8 cellular contexts compared by ENCODE assay signal in the genomic region with DNA sequence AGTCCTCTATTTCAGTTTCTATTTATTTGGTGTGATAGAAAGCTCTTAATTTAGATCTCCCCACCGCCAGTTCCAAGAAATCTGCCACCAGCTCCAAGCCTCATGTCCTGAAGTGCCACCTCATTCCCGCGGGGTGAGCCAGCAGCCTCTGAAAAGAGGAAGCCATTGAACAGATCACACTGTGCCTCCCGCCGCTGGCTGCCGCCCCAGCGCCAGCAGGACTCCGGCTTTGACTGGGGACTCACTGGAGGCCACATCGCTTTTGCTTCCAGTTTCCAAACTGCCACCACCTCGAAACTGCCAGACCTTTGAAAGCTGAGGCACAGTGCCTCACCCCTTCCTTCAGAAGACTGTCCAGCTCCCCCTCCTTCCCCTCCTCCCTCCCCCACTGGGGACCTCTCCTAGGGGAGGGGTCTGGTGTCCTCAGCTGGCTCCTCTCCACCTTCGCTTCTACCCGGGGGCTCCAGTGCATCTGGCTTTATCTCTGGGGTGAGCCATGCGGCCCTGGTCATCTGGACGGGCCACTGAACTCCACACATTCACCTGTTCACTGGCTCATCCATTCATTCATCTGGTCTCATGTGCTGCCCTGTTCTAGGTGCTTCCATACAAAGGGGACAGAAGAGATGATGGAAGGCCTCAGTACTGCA. TPM values are rescaled to one million over a fixed set of nuclear protein-coding genes. Genes with fewer than 3 reads are reported as not detected.
DNase-seq lines count a peak whose midpoint lies in the region; ATAC-seq and TF ChIP-seq lines count a peak whose summit lies in the region.

No MANE protein-coding gene starts in this region.

- peak overlapping the region; percentile 44 to 82 (median 67); a peak in 19 of 22 replicates for H3K27ac ChIP-seq in BLaER1 treated with 17β-estradiol and CSF1 and Interleukin-3, amounts not matched to agents 10 nM and 100 nM
- H3K27ac ChIP-seq in gastroesophageal sphincter = peak overlapping the region in 3 of 4 donors; percentile 33 to 55 (median 41)

- peak; percentile 92 for DNase-seq in posterior vena cava (ENCODE audit: low spot score)
- no peak for DNase-seq in activated effector memory CD4-positive, alpha-beta T cell treated with Interleukin-2 at 50 U/mL for 16 hours
- DNase-seq in NCI-H524 (lab: John Stamatoyannopoulos, UW) = no peak

- H3K4me1 ChIP-seq in BLaER1 treated with 17β-estradiol and CSF1 and Interleukin-3, amounts not matched to agents 10 nM and 100 nM = peaks cover 30 to 36% (median 33%) of the 10 kb centered on the region in 10 experiments
- H3K4me1 ChIP-seq in gastroesophageal sphincter = peaks cover 0 to 19% (median 10%) of the 10 kb centered on the region in 3 donors

- no peak for TF ChIP-seq EP300 in gastroesophageal sphincter (IDR thresholded peaks at IDR 0.05)

- peak overlapping the region; percentile 53 to 72 (median 66) for H3K9ac ChIP-seq in BLaER1 treated with 17β-estradiol and CSF1 and Interleukin-3, amounts not matched to agents 10 nM and 100 nM

- peaks cover 4% of the 10 kb centered on the region for H3K27me3 Mint-ChIP-seq in T-helper 1 cell treated with Interleukin-12 subunit alpha and Interleukin-12 subunit beta and Interleukin-4 antibody, amounts not matched to agents 30 μg/mL and 1 μg/mL, for 36 hours (ENCODE audit: low read depth)

- WGBS in gastroesophageal sphincter (ENCODE audit: low coverage in 1 of 2), 2 donors = 20 to 28% methylated on average over 4 to 8 of the region's 14 CpGs

- H3K4me2 ChIP-seq in BLaER1 treated with 17β-estradiol and CSF1 and Interleukin-3, amounts not matched to agents 10 nM and 100 nM = peak overlapping the region; percentile 74 to 95 (median 88)

- TF ChIP-seq CTCF in gastroesophageal sphincter (IDR thresholded peaks at IDR 0.05) = no peak

- ATAC-seq in GM18909 (IDR thresholded peaks at IDR 0.05; ENCODE audit: poor library complexity, unreplicated experiment) (peak; percentile 61), HG03095 (IDR thresholded peaks at IDR 0.05; ENCODE audit: unreplicated experiment) (peak; percentile 60), gastroesophageal sphincter (peak; percentile 73)

- peaks cover 15% of the 10 kb centered on the region for H3K4me1 Mint-ChIP-seq in T-helper 1 cell treated with Interleukin-12 subunit alpha and Interleukin-12 subunit beta and Interleukin-4 antibody, amounts not matched to agents 30 μg/mL and 1 μg/mL, for 36 hours (ENCODE audit: low read depth)

- no peak for TF ChIP-seq POLR2A in gastroesophageal sphincter (IDR thresholded peaks at IDR 0.05)

- peak overlapping the region; percentile 62 for H3K4me3 Mint-ChIP-seq in T-helper 1 cell treated with Interleukin-12 subunit alpha and Interleukin-12 subunit beta and Interleukin-4 antibody, amounts not matched to agents 30 μg/mL and 1 μg/mL, for 36 hours

- no peaks in the 10 kb centered on the region; a peak in 1 of 22 replicates for H4K20me1 ChIP-seq in BLaER1 treated with 17β-estradiol and CSF1 and Interleukin-3, amounts not matched to agents 10 nM and 100 nM

- no peaks in the 10 kb centered on the region for H3K27me3 ChIP-seq in BLaER1 treated with 17β-estradiol and CSF1 and Interleukin-3, amounts not matched to agents 10 nM and 100 nM
- H3K27me3 ChIP-seq in gastroesophageal sphincter = no peaks in the 10 kb centered on the region

- H3K4me3 ChIP-seq in BLaER1 treated with 17β-estradiol and CSF1 and Interleukin-3, amounts not matched to agents 10 nM and 100 nM = peak overlapping the region in 9 of 10 experiments; percentile 18 to 56 (median 41); a peak in 14 of 20 replicates
- peak overlapping the region in 1 of 2 donors; percentile 9 for H3K4me3 ChIP-seq in gastroesophageal sphincter

- no peaks in the 10 kb centered on the region for H3K9me3 Mint-ChIP-seq in T-helper 1 cell treated with Interleukin-12 subunit alpha and Interleukin-12 subunit beta and Interleukin-4 antibody, amounts not matched to agents 30 μg/mL and 1 μg/mL, for 36 hours

- intact Hi-C loops in posterior vena cava (cut with DNase I) = no loop called here

- peaks cover 0 to 16% (median 12%) of the 10 kb centered on the region in 11 experiments; a peak in 19 of 22 replicates for H3K9me3 ChIP-seq in BLaER1 treated with 17β-estradiol and CSF1 and Interleukin-3, amounts not matched to agents 10 nM and 100 nM (replicated peaks in 1 of 11)
- no peaks in the 10 kb centered on the region for H3K9me3 ChIP-seq in gastroesophageal sphincter

- peaks cover under 1 to 19% (median 5%) of the 10 kb centered on the region in 11 experiments; a peak in 17 of 22 replicates for H3K36me3 ChIP-seq in BLaER1 treated with 17β-estradiol and CSF1 and Interleukin-3, amounts not matched to agents 10 nM and 100 nM
- H3K36me3 ChIP-seq in gastroesophageal sphincter = peaks cover 0 to 5% of the 10 kb centered on the region in 2 donors

- H3K36me3 Mint-ChIP-seq in T-helper 1 cell treated with Interleukin-12 subunit alpha and Interleukin-12 subunit beta and Interleukin-4 antibody, amounts not matched to agents 30 μg/mL and 1 μg/mL, for 36 hours (ENCODE audit: low read depth) = peaks cover 3% of the 10 kb centered on the region

- peak overlapping the region; percentile 74 for H3K27ac Mint-ChIP-seq in T-helper 1 cell treated with Interleukin-12 subunit alpha and Interleukin-12 subunit beta and Interleukin-4 antibody, amounts not matched to agents 30 μg/mL and 1 μg/mL, for 36 hours

RNA-seq across cellular contexts. Expression of gene VPS26C, which starts 59.0 kb away (rescaled TPM):
- total RNA-seq in gastroesophageal sphincter (10 to 100 TPM; 67.0 to 72.3 (median 68.4) TPM), posterior vena cava (10 to 100 TPM; 42.0 to 44.4 TPM)
